In genomic region chr5:73907164-73907563, GRCh38 we compare ENCODE assay signal across 22 cellular contexts.
DNase-seq lines count a peak whose midpoint lies in the region; ATAC-seq, FAIRE-seq and TF ChIP-seq lines count a peak whose summit lies in the region.
"Had no signal": no experiment of that assay in that cellular context is flagged by ENCODE, and none has a peak within 500 bp of the region (broad histone marks: within the 10 kb centered on the region; RNA-seq: fewer than 3 reads in every experiment).

No MANE protein-coding gene starts in this region.

- H3K27me3 Mint-ChIP-seq in Calu3 (ENCODE audit: unreplicated experiment), result no peaks in the 10 kb centered on the region
- H3K27me3 Mint-ChIP-seq in activated CD4-positive, alpha-beta T cell treated with anti-CD3 and anti-CD28 coated beads for 36 hours, result peaks cover 4% of the 10 kb centered on the region

- peaks cover 26% of the 10 kb centered on the region for H3K36me3 ChIP-seq in PC-9 (ENCODE audit: low read depth)
- peaks cover 28 to 69% of the 10 kb centered on the region in 2 experiments for H3K36me3 ChIP-seq in HepG2 (replicated peaks in 1 of 2; ENCODE audit: control insufficient read depth in 1 of 2, insufficient read depth in 2 of 2, low read length in 2 of 2)
- peaks cover 0 to 12% (median 0%) of the 10 kb centered on the region in 4 donors for H3K36me3 ChIP-seq in right lobe of liver
- H3K36me3 ChIP-seq: BLaER1 had no signal

- H3K4me1 Mint-ChIP-seq in Calu3 (ENCODE audit: low read depth, unreplicated experiment), result peaks cover 6% of the 10 kb centered on the region
- no peaks in the 10 kb centered on the region for H3K4me1 Mint-ChIP-seq in activated CD4-positive, alpha-beta T cell treated with anti-CD3 and anti-CD28 coated beads for 36 hours
- H3K4me1 Mint-ChIP-seq: CD4-positive, alpha-beta memory T cell; CD4-positive, CD25-positive, alpha-beta regulatory T cell had no signal

- WGBS in A549 (ENCODE audit: missing lambda C conversion rate), result 89% methylated on average over 3 of the region's 3 CpGs
- 88% methylated on average over 3 of the region's 3 CpGs for WGBS in HepG2 (ENCODE audit: low lambda C conversion rate)
- WGBS in right lobe of liver (ENCODE audit: insufficient coverage, low coverage, low lambda C conversion rate, missing lambda C conversion rate), result 20% methylated on average over 3 of the region's 3 CpGs

- TF ChIP-seq CTCF in A549 (IDR thresholded peaks at IDR 0.05) (no peak), PC-9 (conservative IDR thresholded peaks at IDR 0.05) (no peak), HepG2 (CRISPR knock-in tag; IDR thresholded peaks at IDR 0.05) (no peak), right lobe of liver (IDR thresholded peaks at IDR 0.05) (no peak), Calu3 (IDR thresholded peaks at IDR 0.05; ENCODE audit: unreplicated experiment) (no peak)

- TF ChIP-seq RAD21 in A549 (conservative IDR thresholded peaks at IDR 0.05 in 1 of 2, IDR thresholded peaks at IDR 0.05 in 1 of 2) (no peak), HepG2 (CRISPR knock-in tag; IDR thresholded peaks at IDR 0.05) (no peak)

- no peak overlapping the region for H3K27ac Mint-ChIP-seq in Calu3 (ENCODE audit: unreplicated experiment)
- H3K27ac Mint-ChIP-seq in activated CD4-positive, alpha-beta T cell treated with anti-CD3 and anti-CD28 coated beads for 36 hours, result no peak overlapping the region
- H3K27ac Mint-ChIP-seq: CD14-positive monocyte; CD4-positive, alpha-beta memory T cell; CD4-positive, CD25-positive, alpha-beta regulatory T cell; CD8-positive, alpha-beta memory T cell had no signal

- TF ChIP-seq POLR2A in A549 (IDR thresholded peaks at IDR 0.05; ENCODE audit: low read length) (no peak), HepG2 (IDR thresholded peaks at IDR 0.05; ENCODE audit: insufficient read depth in 1 of 2, low read depth in 2 of 2, low read length in 2 of 2) (no peak), right lobe of liver (IDR thresholded peaks at IDR 0.05) (no peak)

- H3K4me1 ChIP-seq in A549, result peaks cover 7% of the 10 kb centered on the region
- peaks cover 20% of the 10 kb centered on the region for H3K4me1 ChIP-seq in PC-9 (replicated peaks; ENCODE audit: insufficient read depth)
- no peaks in the 10 kb centered on the region for H3K4me1 ChIP-seq in HepG2 (ENCODE audit: insufficient read depth, low read length)
- H3K4me1 ChIP-seq in right lobe of liver, result peaks cover 0 to 12% (median 2%) of the 10 kb centered on the region in 4 donors

- no peak overlapping the region for H2AFZ ChIP-seq in PC-9
- no peak overlapping the region for H2AFZ ChIP-seq in HepG2 (ENCODE audit: low read length)

- H4K20me1 ChIP-seq in PC-9 (ENCODE audit: insufficient read depth) (no peaks in the 10 kb centered on the region), HepG2 (ENCODE audit: insufficient read depth, low read length) (no peaks in the 10 kb centered on the region)
- H4K20me1 ChIP-seq: BLaER1 had no signal

- H3K27me3 ChIP-seq in PC-9 (ENCODE audit: insufficient read depth, low read depth), result no peaks in the 10 kb centered on the region
- H3K27me3 ChIP-seq in HepG2 (ENCODE audit: control insufficient read depth in 1 of 2, insufficient read depth in 2 of 2, low read length in 2 of 2), result no peaks in the 10 kb centered on the region
- no peaks in the 10 kb centered on the region for H3K27me3 ChIP-seq in right lobe of liver
- H3K27me3 ChIP-seq: BE2C, BLaER1 had no signal

- POLR2A ChIA-PET in A549 (lab: Yijun Ruan, JAX), result interaction anchor here (1.6 kb wide), 1 partner anchor 733 kb away, joined by 3 read pairs; the partner anchor contains the start of gene ENC1
- POLR2A ChIA-PET in PC-9 (lab: Charles Lee; ENCODE audit: unreplicated experiment), result no interaction called here
- POLR2A ChIA-PET in HepG2 (lab: Yijun Ruan, JAX), result no interaction called here
- POLR2A ChIA-PET in activated CD4-positive, alpha-beta T cell treated with anti-CD3 and anti-CD28 coated beads for 36 hours (lab: Charles Lee), result no interaction called here

- ATAC-seq in A549 (no peak), HepG2 (no peak), right lobe of liver (peak; percentile 53 to 81 (median 74))
- ATAC-seq in activated CD4-positive, alpha-beta T cell treated with anti-CD3 and anti-CD28 coated beads for 36 hours, result no peak

- H3K36me3 Mint-ChIP-seq in Calu3 (ENCODE audit: insufficient read depth, unreplicated experiment), result peaks cover 68% of the 10 kb centered on the region
- H3K36me3 Mint-ChIP-seq in activated CD4-positive, alpha-beta T cell treated with anti-CD3 and anti-CD28 coated beads for 36 hours (ENCODE audit: low read depth), result no peaks in the 10 kb centered on the region
- H3K36me3 Mint-ChIP-seq: CD14-positive monocyte; CD4-positive, alpha-beta memory T cell; CD4-positive, CD25-positive, alpha-beta regulatory T cell; CD8-positive, alpha-beta memory T cell had no signal

- intact Hi-C loops in PC-9 (cut with micrococcal nuclease; ENCODE audit: unreplicated experiment), result loop anchor here (10.0 kb wide), 3 partner anchors 78 to 1358 kb away; no protein-coding TSS in a partner anchor
- intact Hi-C loops in HepG2 (cut with micrococcal nuclease; ENCODE audit: unreplicated experiment), result no loop called here
- intact Hi-C loops in right lobe of liver (cut with DNase I), result loop anchor here in 1 of 2 donors (10.0 kb wide), 1 partner anchor 738 kb away; the partner anchor contains the start of gene ENC1
- intact Hi-C loops in Calu3 (cut with micrococcal nuclease; ENCODE audit: unreplicated experiment), result no loop called here
- intact Hi-C loops in activated CD4-positive, alpha-beta T cell treated with anti-CD3 and anti-CD28 coated beads for 36 hours (cut with DNase I, micrococcal nuclease), result loop anchor here (10.0 kb wide), 2 partner anchors 1008 to 1358 kb away; no protein-coding TSS in a partner anchor

- no peak overlapping the region for H3K4me3 ChIP-seq in A549
- no peak overlapping the region for H3K4me3 ChIP-seq in PC-9
- H3K4me3 ChIP-seq in HepG2 (replicated peaks in 1 of 3; ENCODE audit: insufficient read depth in 1 of 3, low read depth in 2 of 3, low read length in 3 of 3), result no peak overlapping the region
- H3K4me3 ChIP-seq in right lobe of liver, result no peak overlapping the region
- H3K4me3 ChIP-seq: BLaER1 had no signal

- DNase-seq in A549 (ENCODE audit: low read depth in 1 of 2, low spot score in 1 of 2), result no peak
- no peak for DNase-seq in PC-9
- DNase-seq in HepG2 (ENCODE audit: low spot score), result peak; percentile 7
- DNase-seq in right lobe of liver, result no peak
- DNase-seq in GM19238 (ENCODE audit: insufficient read length, low spot score), result no peak
- no peak for DNase-seq in Calu3
- DNase-seq in KG1 (lab: John Stamatoyannopoulos, UW), result no peak
- DNase-seq in activated CD4-positive, alpha-beta T cell treated with anti-CD3 and anti-CD28 coated beads for 36 hours, result no peak
- DNase-seq: ACHN; BE2C; C1 segment of cervical spinal cord; CD4-positive, alpha-beta memory T cell; CD4-positive, CD25-positive, alpha-beta regulatory T cell; CD8-positive, alpha-beta memory T cell; COR-L47; DMS79 treated with DMSO at 0.1 percent for 48 hours; GF-D8 had no signal

- CTCF ChIA-PET in A549 (lab: Yijun Ruan, JAX) (interaction anchor here (0.6 to 2.3 kb wide), 5 partner anchors 9 to 766 kb away, joined by 3 to 13 read pairs (median 3); partner anchors contain the start of gene ENC1), PC-9 (lab: Charles Lee) (no interaction called here), HepG2 (lab: Yijun Ruan, JAX; ENCODE audit: low intra/inter-chr PET ratio, low total read pairs) (no interaction called here), Calu3 (lab: Charles Lee) (interaction anchor here (0.5 kb wide), 1 partner anchor 754 kb away, joined by 3 read pairs; no protein-coding TSS in a partner anchor)
- CTCF ChIA-PET in activated CD4-positive, alpha-beta T cell treated with anti-CD3 and anti-CD28 coated beads for 36 hours (lab: Charles Lee), result interaction anchor here (0.5 to 0.6 kb wide), 2 partner anchors 514 to 733 kb away, joined by 3 to 4 read pairs; no protein-coding TSS in a partner anchor

- peaks cover 19% of the 10 kb centered on the region for H3F3A ChIP-seq in PC-9 (ENCODE audit: insufficient read depth, low read depth)

- H3K9me3 ChIP-seq in A549 (no peaks in the 10 kb centered on the region), PC-9 (ENCODE audit: insufficient read depth, low read depth) (0 out of 2 replicates have a peak, but pooled peaks cover 3% of the 10 kb centered on the region), HepG2 (ENCODE audit: low read length) (no peaks in the 10 kb centered on the region), right lobe of liver (no peaks in the 10 kb centered on the region)
- H3K9me3 ChIP-seq: BE2C, BLaER1 had no signal

- peak; percentile 18 for FAIRE-seq in A549 (lab: Jason Lieb, UNC)
- no peak for FAIRE-seq in HepG2 (lab: Jason Lieb, UNC)
- FAIRE-seq: G401.6, GM12891 had no signal

- BruUV-seq in PC-9 (replicated peaks; lab: Mats Ljungman, UMichigan) (TSS peak; percentile 9), HepG2 (replicated peaks; lab: Mats Ljungman, UMichigan) (no TSS peak), Calu3 (replicated peaks; lab: Mats Ljungman, UMichigan) (no TSS peak)

- H3K27ac ChIP-seq in A549, result no peak overlapping the region
- no peak overlapping the region for H3K27ac ChIP-seq in PC-9
- H3K27ac ChIP-seq in HepG2 (ENCODE audit: extremely low read length, insufficient read depth, low read length), result no peak overlapping the region
- no peak overlapping the region for H3K27ac ChIP-seq in right lobe of liver
- H3K27ac ChIP-seq: 22Rv1, BLaER1 had no signal

- no peak overlapping the region for H3K4me3 Mint-ChIP-seq in Calu3 (ENCODE audit: low read depth, unreplicated experiment)
- H3K4me3 Mint-ChIP-seq in activated CD4-positive, alpha-beta T cell treated with anti-CD3 and anti-CD28 coated beads for 36 hours, result no peak overlapping the region
- H3K4me3 Mint-ChIP-seq: CD14-positive monocyte; CD4-positive, alpha-beta memory T cell; CD4-positive, CD25-positive, alpha-beta regulatory T cell; CD8-positive, alpha-beta memory T cell had no signal

- H3K9me2 ChIP-seq in PC-9 (ENCODE audit: insufficient read depth), result no peaks in the 10 kb centered on the region

- no peak overlapping the region for H3K9ac ChIP-seq in HepG2 (ENCODE audit: insufficient read depth, low read depth, low read length)
- H3K9ac ChIP-seq: BLaER1 had no signal

- H3K4me2 ChIP-seq in A549 (no peak overlapping the region), PC-9 (no peak overlapping the region), HepG2 (ENCODE audit: low read depth, low read length) (no peak overlapping the region)
- H3K4me2 ChIP-seq: BLaER1 had no signal

- TF ChIP-seq EP300 in A549 (IDR thresholded peaks at IDR 0.05), result no peak
- no peak for TF ChIP-seq EP300 in HepG2 (IDR thresholded peaks at IDR 0.05; ENCODE audit: low read depth in 2 of 2, low read length in 2 of 2)
- no peak for TF ChIP-seq EP300 in HepG2 (CRISPR knock-in tag; IDR thresholded peaks at IDR 0.05; ENCODE audit: borderline replicate concordance)

- in situ Hi-C loops in HepG2 (cut with HindIII; ENCODE audit: extremely low pct_ligation_motif_present, low pct_unique_long_range_greater_than_20kb), result no loop called here

- no peaks in the 10 kb centered on the region for H3K9me3 Mint-ChIP-seq in Calu3 (ENCODE audit: low read depth, unreplicated experiment)
- no peaks in the 10 kb centered on the region for H3K9me3 Mint-ChIP-seq in activated CD4-positive, alpha-beta T cell treated with anti-CD3 and anti-CD28 coated beads for 36 hours (ENCODE audit: low read depth)
- H3K9me3 Mint-ChIP-seq: CD4-positive, alpha-beta memory T cell; CD8-positive, alpha-beta memory T cell had no signal

- no peaks in the 10 kb centered on the region for H3K79me2 ChIP-seq in PC-9 (ENCODE audit: low read depth)
- no peaks in the 10 kb centered on the region for H3K79me2 ChIP-seq in HepG2 (ENCODE audit: insufficient read depth, low read length)

Comparison
In these comparisons a context has a peak if more than half of its experiments do, and no peak if none do; other contexts are left out.
1. ATAC-seq: peak in right lobe of liver (4 of 4); none in A549 (0 of 2), HepG2 (single experiment) and activated CD4-positive, alpha-beta T cell treated with anti-CD3 and anti-CD28 coated beads for 36 hours (single experiment).
2. CTCF ChIA-PET loops: an anchor here in A549 (0.6 to 2.3 kb wide), Calu3 (0.5 kb wide) and activated CD4-positive, alpha-beta T cell treated with anti-CD3 and anti-CD28 coated beads for 36 hours (0.5 to 0.6 kb wide); none called in PC-9 and HepG2.
3. intact Hi-C loops: an anchor here in PC-9 (10.0 kb wide) and activated CD4-positive, alpha-beta T cell treated with anti-CD3 and anti-CD28 coated beads for 36 hours (10.0 kb wide); none called in HepG2 and Calu3.